Comparison of ENCODE assay signal across 14 cellular contexts in genomic region chr2:152396051-152396511, GRCh38.
A peak's percentile ranks its signal among the peaks of the same experiment; 100 is the strongest.
DNase-seq lines count a peak whose midpoint lies in the region; ATAC-seq and TF ChIP-seq lines count a peak whose summit lies in the region.
"Had no signal": no experiment of that assay in that cellular context is flagged by ENCODE, and none has a peak within 500 bp of the region (broad histone marks: within the 10 kb centered on the region; RNA-seq: fewer than 3 reads in every experiment).

No MANE protein-coding gene starts in this region.

- no peak for ATAC-seq in GM19328 (IDR thresholded peaks at IDR 0.05; ENCODE audit: unreplicated experiment)
- ATAC-seq: WTC11 had no signal

- CTCF ChIA-PET in BJ (lab: Yijun Ruan, JAX) (interaction anchor here (1.4 to 1.6 kb wide), 2 partner anchors 11 to 15 kb away, joined by 4 read pairs; no protein-coding TSS in a partner anchor), HEK293T (lab: Yijun Ruan, JAX) (no interaction called here)

- H3K4me3 ChIP-seq in BJ (ENCODE audit: low read depth, low read length) (peak overlapping the region; percentile 5; the same call in 1 of the 2 replicates), choroid plexus epithelial cell (ENCODE audit: low read depth, low read length) (peak overlapping the region; percentile 19), spleen (no peak overlapping the region)
- H3K4me3 ChIP-seq: SJCRH30 had no signal

- intact Hi-C loops in spleen (cut with DNase I; ENCODE audit: low total_unique reads) = no loop called here

- TF ChIP-seq CTCF in BJ (IDR thresholded peaks at IDR 0.05; ENCODE audit: insufficient read depth, low read depth, low read length) (no peak), choroid plexus epithelial cell (conservative IDR thresholded peaks at IDR 0.05; ENCODE audit: low read depth, low read length) (no peak), spleen (IDR thresholded peaks at IDR 0.05 in 8 of 11, conservative IDR thresholded peaks at IDR 0.05 in 3 of 11) (no peak)

- H3K27me3 ChIP-seq in BJ (ENCODE audit: control insufficient read depth, insufficient read depth, low read length) = no peaks in the 10 kb centered on the region
- H3K27me3 ChIP-seq in layer of hippocampus (ENCODE audit: control insufficient read depth, insufficient read depth, low read length) = no peaks in the 10 kb centered on the region
- H3K27me3 ChIP-seq in spleen (replicated peaks in 1 of 7) = no peaks in the 10 kb centered on the region
- H3K27me3 ChIP-seq: SJCRH30 had no signal

- H3K9me3 ChIP-seq in spleen = no peaks in the 10 kb centered on the region
- H3K9me3 ChIP-seq: SJCRH30 had no signal

- H3K27ac ChIP-seq in layer of hippocampus (ENCODE audit: low read depth, low read length) (peak overlapping the region; percentile 46), spleen (peak overlapping the region in 6 of 8 donors; percentile 23 to 55 (median 44))
- H3K27ac ChIP-seq: C4-2B, SJCRH30 had no signal

- DNase-seq in BJ (ENCODE audit: low read depth) (no peak), choroid plexus epithelial cell (ENCODE audit: low read depth) (peak; percentile 19), spleen (no peak), HEK293T (ENCODE audit: extremely low spot score) (no peak), DMS53 treated with DMSO at 0.1 percent for 48 hours (lab: John Stamatoyannopoulos, UW; ENCODE audit: unreplicated experiment) (no peak)
- DNase-seq in activated CD8-positive, alpha-beta memory T cell treated with anti-CD3 and anti-CD28 coated beads for 24 hours = no peak
- DNase-seq: activated T-cell treated with anti-CD3 and anti-CD28 coated beads for 4 hours, NCI-H1092, NCI-H510A treated with DMSO at 0.1 percent for 48 hours, SJCRH30 had no signal

- WGBS in spleen, 5 donors = 70 to 77% (median 73%) methylated on average over 4 of the region's 4 CpGs

- TF ChIP-seq POLR2A in spleen (IDR thresholded peaks at IDR 0.05) = no peak

- peaks cover 0 to 5% (median 0%) of the 10 kb centered on the region in 6 donors for H3K4me1 ChIP-seq in spleen
- H3K4me1 ChIP-seq: SJCRH30 had no signal

- no peaks in the 10 kb centered on the region for H3K36me3 ChIP-seq in BJ (ENCODE audit: control insufficient read depth, insufficient read depth, low read length)
- H3K36me3 ChIP-seq in spleen = no peaks in the 10 kb centered on the region
- H3K36me3 ChIP-seq: SJCRH30 had no signal

- POLR2A ChIA-PET in BJ (lab: Charles Lee) = interaction anchor here (0.6 kb wide), 1 partner anchor 17 kb away, joined by 8 read pairs; no protein-coding TSS in a partner anchor
- POLR2A ChIA-PET in HEK293T (lab: Yijun Ruan, JAX) = no interaction called here

TF ChIP-seq in HEK293T, 16 proteins besides CTCF, POLR2A, EP300 and RAD21:
- TF ChIP-seq ZNF384 (IDR thresholded peaks at IDR 0.05) = no peak
- TF ChIP-seq CTBP1 (IDR thresholded peaks at IDR 0.05; ENCODE audit: borderline replicate concordance) = no peak
- TF ChIP-seq ELF4 (IDR thresholded peaks at IDR 0.05) = no peak
- TF ChIP-seq PKNOX1 (IDR thresholded peaks at IDR 0.05) = no peak
- no peak for TF ChIP-seq SP1 (IDR thresholded peaks at IDR 0.05)
- TF ChIP-seq ARNT (IDR thresholded peaks at IDR 0.05) = no peak
- TF ChIP-seq BHLHE40 (IDR thresholded peaks at IDR 0.05; ENCODE audit: borderline replicate concordance) = no peak
- TF ChIP-seq FOXA1 (IDR thresholded peaks at IDR 0.05) = no peak
- no peak for TF ChIP-seq SUZ12 (IDR thresholded peaks at IDR 0.05)
- TF ChIP-seq LEF1 (IDR thresholded peaks at IDR 0.05; ENCODE audit: borderline replicate concordance) = no peak
- no peak for TF ChIP-seq L3MBTL2 (conservative IDR thresholded peaks at IDR 0.05)
- TF ChIP-seq FOXM1 (IDR thresholded peaks at IDR 0.05; ENCODE audit: borderline replicate concordance) = no peak
- TF ChIP-seq NFRKB (IDR thresholded peaks at IDR 0.05) = no peak
- no peak for TF ChIP-seq TARDBP (IDR thresholded peaks at IDR 0.05)
- TF ChIP-seq FOXK2 (IDR thresholded peaks at IDR 0.05) = no peak
- TF ChIP-seq HDGF (IDR thresholded peaks at IDR 0.05; ENCODE audit: borderline replicate concordance) = no peak

Comparison
In these comparisons a context has a peak if more than half of its experiments do, and no peak if none do; other contexts are left out.
1. H3K4me3 ChIP-seq: peak in BJ (single experiment) and choroid plexus epithelial cell (single experiment); none in spleen (0 of 8).